Comparison of ENCODE assay signal across 1 cellular context in genomic region chr3:58564054-58564453, GRCh38.
A peak's percentile ranks its signal among the peaks of the same experiment; 100 is the strongest.
TF ChIP-seq lines count a peak whose summit lies in the region.

No MANE protein-coding gene starts in this region.

TF ChIP-seq in H1, 55 proteins besides CTCF, POLR2A, EP300 and RAD21:
- TF ChIP-seq KDM1A (IDR thresholded peaks at IDR 0.05; ENCODE audit: borderline replicate concordance, low read length) (peak; percentile 61; the same call in 1 of the 2 replicates), JUND (IDR thresholded peaks at IDR 0.05; ENCODE audit: low read length) (no peak)
